ENCODE assay signal across 8 cellular contexts in the genomic region with DNA sequence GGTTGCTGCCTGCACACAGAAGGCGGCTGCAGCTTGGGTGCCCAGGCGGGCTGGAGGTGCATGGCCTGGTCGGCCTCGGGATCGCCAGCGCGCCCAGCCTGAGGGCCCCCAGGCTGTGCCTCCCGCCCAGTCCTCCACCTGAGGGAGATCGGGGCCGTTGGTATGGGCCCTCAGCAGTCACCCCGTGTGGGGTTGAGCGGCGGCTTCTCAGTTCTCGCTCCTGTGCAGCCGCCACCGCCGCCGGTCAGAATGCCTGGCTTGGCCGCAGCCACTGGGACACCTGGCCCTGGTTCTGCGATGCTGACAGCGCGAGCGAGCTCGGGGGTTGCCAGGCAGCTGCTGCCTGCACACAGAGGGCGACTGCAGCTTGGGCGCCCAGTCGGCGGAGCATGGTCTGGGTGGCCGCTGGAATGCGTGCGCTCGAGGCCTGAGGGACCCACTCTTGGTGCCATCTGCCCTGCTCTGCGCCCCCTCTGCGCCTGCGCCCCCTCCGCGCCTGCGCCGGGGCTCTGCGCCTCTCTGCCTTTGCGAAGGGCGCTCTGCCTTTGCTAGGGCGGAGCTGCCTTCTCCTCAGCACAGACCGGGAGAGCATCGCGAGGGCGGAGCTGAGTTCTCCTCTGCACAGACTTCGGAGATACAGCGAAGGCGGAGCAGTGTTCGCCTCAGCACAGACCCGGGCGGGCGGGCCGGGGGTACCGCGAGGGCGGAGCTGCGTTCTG.
DNase-seq lines count a peak whose midpoint lies in the region; ATAC-seq and TF ChIP-seq lines count a peak whose summit lies in the region.
"Not testable (repeated sequence)": the region's sequence is repeated elsewhere in the genome, so short reads cannot be mapped to it uniquely, and the experiment has no call there.

No MANE protein-coding gene starts in this region.

- not testable (repeated sequence) for H3K36me3 ChIP-seq in HEK293 (ENCODE audit: control insufficient read depth in 2 of 2, insufficient read depth in 1 of 2, low read length in 2 of 2); sigmoid colon; transverse colon

- H3K4me1 Mint-ChIP-seq in activated CD4-positive, alpha-beta memory T cell treated with anti-CD3 and anti-CD28 coated beads, Interleukin-2, amount 10 ng/mL, durations not matched to agents 7 days and 5 days: not testable (repeated sequence)

- CTCF ChIA-PET in HEK293 (lab: Yijun Ruan, JAX); activated CD4-positive, alpha-beta memory T cell treated with anti-CD3 and anti-CD28 coated beads, Interleukin-2, amount 10 ng/mL, durations not matched to agents 7 days and 5 days (lab: Charles Lee): not testable (repeated sequence)

- peak; percentile 70 for DNase-seq in Jurkat, Clone E6-1 (ENCODE audit: low read depth, low spot score)
- DNase-seq in activated CD4-positive, alpha-beta memory T cell treated with anti-CD3 and anti-CD28 coated beads, Interleukin-2, amount 10 ng/mL, durations not matched to agents 7 days and 5 days: peak; percentile 82
- DNase-seq in cerebellum (ENCODE audit: low spot score): peak; percentile 48
- DNase-seq in inferior parietal cortex (ENCODE audit: extremely low spot score): peak; percentile 84
- DNase-seq in sigmoid colon: peak; percentile 79
- DNase-seq in transverse colon: peak; percentile 73

- peak; percentile 100 for ATAC-seq in GM18498 (IDR thresholded peaks at IDR 0.05; ENCODE audit: unreplicated experiment)

- intact Hi-C loops in sigmoid colon (cut with DNase I); transverse colon (cut with DNase I; ENCODE audit: low total_unique reads): not testable (repeated sequence)

- not testable (repeated sequence) for TF ChIP-seq POLR2A in sigmoid colon (IDR thresholded peaks at IDR 0.05); transverse colon (IDR thresholded peaks at IDR 0.05)

- TF ChIP-seq EP300 in sigmoid colon (IDR thresholded peaks at IDR 0.05); transverse colon (IDR thresholded peaks at IDR 0.05; ENCODE audit: low read depth): not testable (repeated sequence)

- not testable (repeated sequence) for H3K9me3 Mint-ChIP-seq in activated CD4-positive, alpha-beta memory T cell treated with anti-CD3 and anti-CD28 coated beads, Interleukin-2, amount 10 ng/mL, durations not matched to agents 7 days and 5 days

- not testable (repeated sequence) for TF ChIP-seq CTCF in HEK293 (tag by site-specific recombination; IDR thresholded peaks at IDR 0.05); sigmoid colon (IDR thresholded peaks at IDR 0.05); transverse colon (IDR thresholded peaks at IDR 0.05)

- POLR2A ChIA-PET in HEK293 (lab: Yijun Ruan, JAX): not testable (repeated sequence)
- POLR2A ChIA-PET in activated CD4-positive, alpha-beta memory T cell treated with anti-CD3 and anti-CD28 coated beads, Interleukin-2, amount 10 ng/mL, durations not matched to agents 7 days and 5 days (lab: Charles Lee): interaction anchor here (1.2 kb wide), 1 partner anchor 282 kb away, joined by 4 read pairs; no protein-coding TSS in a partner anchor

- H3K27ac ChIP-seq in HEK293 (ENCODE audit: extremely low read depth, low read depth, low read length) (peak overlapping the region; percentile 76), sigmoid colon (peak overlapping the region; percentile 42 to 65 (median 60)), transverse colon (peak overlapping the region; percentile 40 to 66 (median 61))

- H3K27me3 ChIP-seq in sigmoid colon: peaks cover 0 to 20% (median 3%) of the 10 kb centered on the region in 3 donors
- H3K27me3 ChIP-seq in transverse colon: peaks cover 19% of the 10 kb centered on the region

- H3K4me3 ChIP-seq in HEK293 (ENCODE audit: low read depth, low read length) (peak overlapping the region; percentile 47), sigmoid colon (peak overlapping the region; percentile 35 to 59 (median 50)), transverse colon (peak overlapping the region in 3 of 4 donors; percentile 37 to 51 (median 39))
- peak overlapping the region; percentile 47 for H3K4me3 ChIP-seq in Jurkat, Clone E6-1 (ENCODE audit: low read length)

- H3K4me1 ChIP-seq in HEK293 (ENCODE audit: control insufficient read depth, insufficient read depth, low read length); sigmoid colon; transverse colon: not testable (repeated sequence)

- in situ Hi-C loops in transverse colon (cut with MboI; ENCODE audit: low pct_ligation_motif_present in 1 of 4, low pct_unique_long_range_greater_than_20kb in 1 of 4, low sequenced_read_pairs in 3 of 4): not testable (repeated sequence)

- 6 to 11% methylated on average over 50 of the region's 59 CpGs for WGBS in sigmoid colon, 2 donors
- WGBS in transverse colon (ENCODE audit: low coverage in 1 of 2), 2 donors: 11% methylated on average over 22 of the region's 59 CpGs; no CpG with 5 or more reads in 1 of the 2 donors

- not testable (repeated sequence) for H3K9me3 ChIP-seq in HEK293 (ENCODE audit: control insufficient read depth, insufficient read depth, low read depth, low read length); sigmoid colon; transverse colon

- H3K4me3 Mint-ChIP-seq in activated CD4-positive, alpha-beta memory T cell treated with anti-CD3 and anti-CD28 coated beads, Interleukin-2, amount 10 ng/mL, durations not matched to agents 7 days and 5 days: peak overlapping the region; percentile 63

- not testable (repeated sequence) for H3K36me3 Mint-ChIP-seq in activated CD4-positive, alpha-beta memory T cell treated with anti-CD3 and anti-CD28 coated beads, Interleukin-2, amount 10 ng/mL, durations not matched to agents 7 days and 5 days (ENCODE audit: low read depth)

- not testable (repeated sequence) for H3K27me3 Mint-ChIP-seq in activated CD4-positive, alpha-beta memory T cell treated with anti-CD3 and anti-CD28 coated beads, Interleukin-2, amount 10 ng/mL, durations not matched to agents 7 days and 5 days

- H3K27ac Mint-ChIP-seq in activated CD4-positive, alpha-beta memory T cell treated with anti-CD3 and anti-CD28 coated beads, Interleukin-2, amount 10 ng/mL, durations not matched to agents 7 days and 5 days: peak overlapping the region; percentile 59

TF ChIP-seq in HEK293, 187 proteins besides CTCF, POLR2A, EP300 and RAD21 (continues in another document):
- TF ChIP-seq ZNF335 (tag by site-specific recombination; conservative IDR thresholded peaks at IDR 0.05): peak; percentile 86
- peak; percentile 38; the same call in 1 of the 2 replicates for TF ChIP-seq ZNF501 (tag by site-specific recombination; IDR thresholded peaks at IDR 0.05)
- peak; percentile 83 for TF ChIP-seq ZBTB20 (tag by site-specific recombination; IDR thresholded peaks at IDR 0.05)
- peak; percentile 60; the same call in 1 of the 2 replicates for TF ChIP-seq GLIS2 (tag by site-specific recombination; IDR thresholded peaks at IDR 0.05)
- TF ChIP-seq, protein P1, sequence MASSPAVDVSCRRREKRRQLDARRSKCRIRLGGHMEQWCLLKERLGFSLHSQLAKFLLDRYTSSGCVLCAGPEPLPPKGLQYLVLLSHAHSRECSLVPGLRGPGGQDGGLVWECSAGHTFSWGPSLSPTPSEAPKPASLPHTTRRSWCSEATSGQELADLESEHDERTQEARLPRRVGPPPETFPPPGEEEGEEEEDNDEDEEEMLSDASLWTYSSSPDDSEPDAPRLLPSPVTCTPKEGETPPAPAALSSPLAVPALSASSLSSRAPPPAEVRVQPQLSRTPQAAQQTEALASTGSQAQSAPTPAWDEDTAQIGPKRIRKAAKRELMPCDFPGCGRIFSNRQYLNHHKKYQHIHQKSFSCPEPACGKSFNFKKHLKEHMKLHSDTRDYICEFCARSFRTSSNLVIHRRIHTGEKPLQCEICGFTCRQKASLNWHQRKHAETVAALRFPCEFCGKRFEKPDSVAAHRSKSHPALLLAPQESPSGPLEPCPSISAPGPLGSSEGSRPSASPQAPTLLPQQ (tag by site-specific recombination; IDR thresholded peaks at IDR 0.05): peak; percentile 97
- peak; percentile 95 for TF ChIP-seq ZFP69B (tag by site-specific recombination; IDR thresholded peaks at IDR 0.05)
- TF ChIP-seq ZNF600 (tag by site-specific recombination; IDR thresholded peaks at IDR 0.05): peak; percentile 69; the same call in 1 of the 2 replicates
- TF ChIP-seq HIC1 (tag by site-specific recombination; IDR thresholded peaks at IDR 0.05): peak; percentile 74; the same call in 1 of the 2 replicates
- TF ChIP-seq ZBTB8A (tag by site-specific recombination; IDR thresholded peaks at IDR 0.05): peak; percentile 100
- 0 out of 2 replicates have a peak, but pooled peaks have one; percentile 36 for TF ChIP-seq ZFP37 (tag by site-specific recombination; IDR thresholded peaks at IDR 0.05)

Comparison
In these comparisons a context has a peak if more than half of its experiments do, and no peak if none do; other contexts are left out.
1. Peak in every context shown above with its lines: DNase-seq, ATAC-seq, H3K4me3 ChIP-seq and H3K27ac ChIP-seq.